In the genomic region with DNA sequence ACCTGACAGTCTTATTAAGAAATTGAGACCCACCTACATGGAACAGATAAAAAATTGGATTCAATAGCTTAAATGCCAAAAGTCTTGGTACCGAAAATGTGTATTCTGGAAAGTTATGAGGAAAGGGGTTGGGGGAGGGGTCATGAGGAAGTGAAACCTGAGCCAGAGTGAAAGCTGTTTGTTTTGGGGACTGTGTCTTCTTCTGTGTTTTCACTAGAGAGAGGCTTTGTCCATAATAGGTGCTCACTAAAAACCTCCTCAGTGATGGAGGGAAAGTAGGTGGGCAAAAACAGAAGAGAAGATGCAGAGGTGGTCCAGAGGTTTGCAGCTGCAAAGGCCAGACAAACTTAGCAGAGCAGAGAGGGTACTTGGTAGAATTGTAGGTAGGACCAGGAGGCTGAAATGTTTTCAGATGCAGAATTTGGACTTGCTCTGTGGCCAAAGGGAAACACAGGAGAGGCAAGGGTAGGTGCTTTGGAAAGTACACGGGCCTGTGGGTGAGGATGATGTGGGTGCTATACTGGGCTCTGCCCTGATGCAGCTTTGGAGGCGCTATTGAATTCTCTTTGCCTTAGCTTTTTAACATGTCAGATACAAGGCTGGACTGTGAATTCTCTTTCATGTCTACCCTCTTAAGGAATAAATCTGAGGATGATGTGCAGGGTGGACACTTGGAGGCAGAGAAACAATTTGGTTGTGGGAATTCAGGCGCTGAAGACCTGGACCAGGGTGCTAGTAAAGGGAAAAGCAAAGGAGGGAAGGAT, we compare ENCODE assay signal across 10 cellular contexts.
DNase-seq lines count a peak whose midpoint lies in the region; ATAC-seq, FAIRE-seq and TF ChIP-seq lines count a peak whose summit lies in the region.
"Had no signal": no experiment of that assay in that cellular context is flagged by ENCODE, and none has a peak within 500 bp of the region (broad histone marks: within the 10 kb centered on the region; RNA-seq: fewer than 3 reads in every experiment).

No MANE protein-coding gene starts in this region.

- 0 out of 4 replicates have a peak, but pooled peaks of 1 of the 2 experiments have one; percentile 28 for TF ChIP-seq EP300 in GM12878 (IDR thresholded peaks at IDR 0.05; ENCODE audit: borderline replicate concordance in 1 of 2, control insufficient read depth in 1 of 2, low read depth in 2 of 2, low read length in 2 of 2)

- H3K36me3 ChIP-seq in Karpas-422 (ENCODE audit: insufficient read depth, low read length) (no peaks in the 10 kb centered on the region), GM12878 (ENCODE audit: control insufficient read depth in 2 of 2, insufficient read depth in 2 of 2, low read length in 1 of 2) (no peaks in the 10 kb centered on the region), neutrophil (no peaks in the 10 kb centered on the region)

- in situ Hi-C loops in GM12878 (cut with MboI), result no loop called here

- no peaks in the 10 kb centered on the region for H3K27me3 ChIP-seq in Karpas-422 (ENCODE audit: low read length)
- no peaks in the 10 kb centered on the region for H3K27me3 ChIP-seq in GM12878 (replicated peaks in 1 of 2; ENCODE audit: control insufficient read depth in 2 of 2, insufficient read depth in 2 of 2, low read length in 1 of 2)
- no peaks in the 10 kb centered on the region for H3K27me3 ChIP-seq in neutrophil

- H3K9me3 ChIP-seq in Karpas-422 (ENCODE audit: low read length), result no peaks in the 10 kb centered on the region
- no peaks in the 10 kb centered on the region for H3K9me3 ChIP-seq in GM12878 (replicated peaks; ENCODE audit: control insufficient read depth, insufficient read depth, low read length)
- H3K9me3 ChIP-seq in neutrophil, result no peaks in the 10 kb centered on the region
- H3K9me3 ChIP-seq: A549 had no signal

- CTCF ChIA-PET in GM12878 (lab: Yijun Ruan, JAX), result interaction anchor here (0.8 to 2.8 kb wide), 8 partner anchors 10 to 271 kb away, joined by 3 to 30 read pairs (median 6); no protein-coding TSS in a partner anchor

- DNase-seq in NCI-H82 (lab: John Stamatoyannopoulos, UW), result peak; percentile 35
- DNase-seq in NCI-H82 treated with DMSO at 0.1 percent for 48 hours (lab: John Stamatoyannopoulos, UW; ENCODE audit: unreplicated experiment), result no peak
- peak; percentile 74 for DNase-seq in Karpas-422
- no peak for DNase-seq in GM12878 (ENCODE audit: low read depth, low spot score)
- DNase-seq in activated gamma-delta T cell (lab: John Stamatoyannopoulos, UW), result no peak
- no peak for DNase-seq in NCI-H1048 (lab: John Stamatoyannopoulos, UW)
- no peak for DNase-seq in activated CD4-positive, CD25-positive, alpha-beta regulatory T cell treated with anti-CD3 and anti-CD28 coated beads, Interleukin-2, amount 50 U/mL, for 72 hours
- DNase-seq: NCI-H2227 treated with DMSO at 0.1 percent for 48 hours had no signal

- RAD21 ChIA-PET in GM12878 (lab: Charles Lee; ENCODE audit: unreplicated experiment), result interaction anchor here (0.6 to 3.5 kb wide), 9 partner anchors 10 to 274 kb away, joined by 3 to 39 read pairs (median 3); no protein-coding TSS in a partner anchor

- SMC1A ChIA-PET in GM12878 (lab: Charles Lee; ENCODE audit: uncharacterized antibody, unreplicated experiment), result interaction anchor here (0.6 to 14.9 kb wide), 18 partner anchors 10 to 286 kb away, joined by 3 to 229 read pairs (median 4); no protein-coding TSS in a partner anchor

- TF ChIP-seq POLR2A in GM12878 (IDR thresholded peaks at IDR 0.05; ENCODE audit: low read depth, low read length), result no peak

- H3K4me3 ChIP-seq in Karpas-422 (ENCODE audit: low read length) (peak overlapping the region; percentile 13; the same call in 1 of the 2 replicates), GM12878 (peak overlapping the region; percentile 23; the same call in 1 of the 2 replicates), neutrophil (ENCODE audit: low read depth in 1 of 2, low read length in 1 of 2) (peak overlapping the region; percentile 9 to 26)
- H3K4me3 ChIP-seq: A549 had no signal

- H3K27ac ChIP-seq in Karpas-422 (ENCODE audit: low read length), result peak overlapping the region; percentile 99
- H3K27ac ChIP-seq in GM12878 (ENCODE audit: control insufficient read depth, insufficient read depth), result peak overlapping the region; percentile 57
- H3K27ac ChIP-seq in neutrophil, result peak overlapping the region; percentile 90
- H3K27ac ChIP-seq: A549 had no signal

- intact Hi-C loops in GM12878 (cut with micrococcal nuclease; ENCODE audit: unreplicated experiment), result loop anchor here (1.0 to 2.0 kb wide), 3 partner anchors 21 to 271 kb away; no protein-coding TSS in a partner anchor

- H3K9ac ChIP-seq in Karpas-422 (ENCODE audit: low read length), result peak overlapping the region; percentile 69
- peak overlapping the region; percentile 1 for H3K9ac ChIP-seq in GM12878 (ENCODE audit: control insufficient read depth, insufficient read depth, low read length)

- H2AFZ ChIP-seq in Karpas-422 (ENCODE audit: low read length) (peak overlapping the region; percentile 79; the same call in 1 of the 2 replicates), GM12878 (ENCODE audit: control insufficient read depth, low read depth, low read length) (peak overlapping the region; percentile 24; the same call in 1 of the 2 replicates)

- ATAC-seq in GM12878, result peak; percentile 42

- no peaks in the 10 kb centered on the region for H3K79me2 ChIP-seq in Karpas-422 (ENCODE audit: low read length)
- H3K79me2 ChIP-seq in GM12878 (ENCODE audit: control insufficient read depth, insufficient read depth, low read length), result no peaks in the 10 kb centered on the region

- 54% methylated on average over 4 of the region's 4 CpGs for WGBS in GM12878 (ENCODE audit: insufficient coverage, insufficient replicate concordance, low lambda C conversion rate, missing lambda C conversion rate)

- peak; percentile 20 to 45 (median 28); a peak in 4 of 6 replicates for TF ChIP-seq CTCF in GM12878 (IDR thresholded peaks at IDR 0.05 in 2 of 3, conservative IDR thresholded peaks at IDR 0.05 in 1 of 3; ENCODE audit: control insufficient read depth in 2 of 3, extremely low read depth in 1 of 3, insufficient read depth in 1 of 3, low read depth in 3 of 3, low read length in 3 of 3)
- TF ChIP-seq CTCF in neutrophil (IDR thresholded peaks at IDR 0.05), result peak; percentile 16

- FAIRE-seq in GM12878 (lab: Jason Lieb, UNC), result no peak
- FAIRE-seq: A549 had no signal

- H4K20me1 ChIP-seq in Karpas-422 (ENCODE audit: insufficient read depth, low read depth, low read length), result no peaks in the 10 kb centered on the region
- H4K20me1 ChIP-seq in GM12878 (ENCODE audit: control insufficient read depth, insufficient read depth), result no peaks in the 10 kb centered on the region

- peaks cover 100% of the 10 kb centered on the region for H3K4me1 ChIP-seq in Karpas-422 (ENCODE audit: low read length)
- peaks cover 59% of the 10 kb centered on the region for H3K4me1 ChIP-seq in GM12878 (ENCODE audit: control insufficient read depth, insufficient read depth, low read length)
- H3K4me1 ChIP-seq in neutrophil (ENCODE audit: control insufficient read depth in 1 of 2, insufficient read depth in 1 of 2, low read depth in 1 of 2, low read length in 1 of 2), result peaks cover 85 to 88% of the 10 kb centered on the region in 2 experiments

- TF ChIP-seq RAD21 in GM12878 (IDR thresholded peaks at IDR 0.05; ENCODE audit: insufficient read depth, low read depth, low read length), result peak; percentile 42; the same call in 1 of the 2 replicates

- H3K9me2 ChIP-seq in Karpas-422 (replicated peaks; ENCODE audit: insufficient read depth, low read length), result no peaks in the 10 kb centered on the region

- H3K4me2 ChIP-seq in Karpas-422 (ENCODE audit: low read depth, low read length, poor library complexity, severe bottlenecking) (peak overlapping the region; percentile 61), GM12878 (ENCODE audit: control insufficient read depth, insufficient read depth) (peak overlapping the region; percentile 74)
- H3K4me2 ChIP-seq: A549 had no signal

- POLR2A ChIA-PET in GM12878 (lab: Charles Lee), result interaction anchor here (0.6 to 1.9 kb wide), 4 partner anchors 10 to 268 kb away, joined by 3 to 9 read pairs (median 3); no protein-coding TSS in a partner anchor

- BruUV-seq in GM12878 (replicated peaks; lab: Mats Ljungman, UMichigan), result no TSS peak

TF ChIP-seq in GM12878, 131 proteins besides CTCF, POLR2A, EP300 and RAD21 (continues in another document):
- TF ChIP-seq, protein P1, sequence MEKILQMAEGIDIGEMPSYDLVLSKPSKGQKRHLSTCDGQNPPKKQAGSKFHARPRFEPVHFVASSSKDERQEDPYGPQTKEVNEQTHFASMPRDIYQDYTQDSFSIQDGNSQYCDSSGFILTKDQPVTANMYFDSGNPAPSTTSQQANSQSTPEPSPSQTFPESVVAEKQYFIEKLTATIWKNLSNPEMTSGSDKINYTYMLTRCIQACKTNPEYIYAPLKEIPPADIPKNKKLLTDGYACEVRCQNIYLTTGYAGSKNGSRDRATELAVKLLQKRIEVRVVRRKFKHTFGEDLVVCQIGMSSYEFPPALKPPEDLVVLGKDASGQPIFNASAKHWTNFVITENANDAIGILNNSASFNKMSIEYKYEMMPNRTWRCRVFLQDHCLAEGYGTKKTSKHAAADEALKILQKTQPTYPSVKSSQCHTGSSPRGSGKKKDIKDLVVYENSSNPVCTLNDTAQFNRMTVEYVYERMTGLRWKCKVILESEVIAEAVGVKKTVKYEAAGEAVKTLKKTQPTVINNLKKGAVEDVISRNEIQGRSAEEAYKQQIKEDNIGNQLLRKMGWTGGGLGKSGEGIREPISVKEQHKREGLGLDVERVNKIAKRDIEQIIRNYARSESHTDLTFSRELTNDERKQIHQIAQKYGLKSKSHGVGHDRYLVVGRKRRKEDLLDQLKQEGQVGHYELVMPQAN (conservative IDR thresholded peaks at IDR 0.05), result no peak
- TF ChIP-seq SRF (IDR thresholded peaks at IDR 0.05; ENCODE audit: low read depth in 2 of 2, low read length in 2 of 2) (0 out of 4 replicates have a peak, but pooled peaks of 1 of the 2 experiments have one; percentile 33), STAT1 (conservative IDR thresholded peaks at IDR 0.05) (no peak), ZNF217 (IDR thresholded peaks at IDR 0.05) (no peak), CHD1 (IDR thresholded peaks at IDR 0.05; ENCODE audit: low read depth, low read length) (no peak), RB1 (IDR thresholded peaks at IDR 0.05; ENCODE audit: borderline replicate concordance) (no peak), HDAC2 (IDR thresholded peaks at IDR 0.05) (no peak), ZNF24 (IDR thresholded peaks at IDR 0.05) (no peak), SPI1 (IDR thresholded peaks at IDR 0.05; ENCODE audit: borderline replicate concordance, insufficient read depth, low read depth, low read length) (peak; percentile 97), EZH2 (IDR thresholded peaks at IDR 0.05; ENCODE audit: borderline replicate concordance, control insufficient read depth, low read depth, low read length) (no peak), NRF1 (conservative IDR thresholded peaks at IDR 0.05; ENCODE audit: low read depth, low read length) (no peak)

Comparison
In these comparisons a context has a peak if more than half of its experiments do, and no peak if none do; other contexts are left out.
1. DNase-seq: peak in NCI-H82 (single experiment) and Karpas-422 (single experiment); none in NCI-H82 treated with DMSO at 0.1 percent for 48 hours (single experiment), GM12878 (single experiment), activated gamma-delta T cell (single experiment), NCI-H1048 (single experiment) and activated CD4-positive, CD25-positive, alpha-beta regulatory T cell treated with anti-CD3 and anti-CD28 coated beads, Interleukin-2, amount 50 U/mL, for 72 hours (single experiment).
2. Peak in every context shown above with its lines, with median percentiles within 50 percentile points of each other: H3K27ac ChIP-seq and H3K4me3 ChIP-seq.